15 cellular contexts compared by ENCODE assay signal in the genomic region with DNA sequence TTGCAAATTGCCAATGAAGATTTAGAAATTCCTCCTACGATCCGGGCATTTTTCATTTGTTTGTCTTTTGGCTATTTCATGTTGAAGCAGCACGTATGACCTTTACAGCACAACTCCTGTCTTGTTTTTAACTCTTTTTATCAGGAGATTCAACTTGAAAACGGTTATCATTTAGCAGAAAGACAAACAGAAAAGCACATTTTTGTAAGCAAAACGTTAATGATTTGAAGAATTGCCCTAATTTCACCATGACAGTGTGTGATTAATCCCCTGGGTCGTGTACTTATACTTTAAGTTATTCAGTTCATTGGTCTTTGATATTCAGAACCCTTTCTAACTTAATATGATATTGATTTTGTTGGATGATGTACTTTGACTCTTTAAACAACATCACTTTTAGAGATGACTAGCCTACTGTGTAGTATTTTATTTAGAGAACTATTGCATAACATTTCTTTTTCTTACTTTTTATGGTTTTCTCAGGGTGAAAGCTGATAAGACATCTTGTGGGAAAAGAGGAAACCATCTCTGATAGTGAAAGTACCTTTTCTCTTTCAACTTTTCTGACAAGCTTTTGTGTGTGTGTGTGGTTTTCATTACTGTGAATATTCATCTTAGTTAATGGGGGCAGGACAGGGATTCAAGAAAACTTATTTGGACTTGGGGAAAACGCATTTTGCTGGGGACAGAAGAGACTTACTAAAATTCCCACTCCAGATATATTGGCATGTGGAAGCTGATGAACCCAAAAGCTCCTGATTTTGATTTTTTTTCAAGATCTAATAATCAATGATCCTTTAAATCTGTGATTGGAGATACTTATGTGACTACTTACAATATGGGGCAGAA. TPM values are rescaled to one million over a fixed set of nuclear protein-coding genes. Genes with fewer than 3 reads are reported as not detected.
A peak's percentile ranks its signal among the peaks of the same experiment; 100 is the strongest.
DNase-seq lines count a peak whose midpoint lies in the region; ATAC-seq, FAIRE-seq and TF ChIP-seq lines count a peak whose summit lies in the region.
"Had no signal": no experiment of that assay in that cellular context is flagged by ENCODE, and none has a peak within 500 bp of the region (broad histone marks: within the 10 kb centered on the region; RNA-seq: fewer than 3 reads in every experiment).

No MANE protein-coding gene starts in this region.

- no peaks in the 10 kb centered on the region for H3K9me3 ChIP-seq in A549
- H3K9me3 ChIP-seq: vagina had no signal

- WGBS in A549 (ENCODE audit: missing lambda C conversion rate): 1% methylated on average over 7 of the region's 7 CpGs

- peaks cover 21% of the 10 kb centered on the region for H3K4me1 Mint-ChIP-seq in T-helper 2 cell treated with Interferon-gamma antibody and Interleukin-4, amounts not matched to agents 5 μg/mL and 100 μg/mL, for 36 hours (ENCODE audit: low read depth)

- peaks cover 80% of the 10 kb centered on the region for H3K27me3 Mint-ChIP-seq in T-helper 2 cell treated with Interferon-gamma antibody and Interleukin-4, amounts not matched to agents 5 μg/mL and 100 μg/mL, for 36 hours (ENCODE audit: low read depth)

- TF ChIP-seq EP300 in A549 (IDR thresholded peaks at IDR 0.05): peak; percentile 77 to 90; a peak in 4 of 5 replicates

- no peak overlapping the region for H3K27ac Mint-ChIP-seq in T-helper 2 cell treated with Interferon-gamma antibody and Interleukin-4, amounts not matched to agents 5 μg/mL and 100 μg/mL, for 36 hours
- H3K27ac Mint-ChIP-seq: activated naive CD4-positive, alpha-beta T cell treated with anti-CD3 and anti-CD28 coated beads, Interleukin-2, amount 50 U/mL, for 72 hours had no signal

- ATAC-seq in A549 (peak in 1 of 2 experiments; percentile 64; a peak in 4 of 6 replicates), left colon (peak; percentile 29), HG03571 (IDR thresholded peaks at IDR 0.05; ENCODE audit: unreplicated experiment) (no peak), HG02623 (IDR thresholded peaks at IDR 0.05; ENCODE audit: unreplicated experiment) (no peak)

- peak overlapping the region; percentile 1 for H3K4me3 Mint-ChIP-seq in T-helper 2 cell treated with Interferon-gamma antibody and Interleukin-4, amounts not matched to agents 5 μg/mL and 100 μg/mL, for 36 hours

- POLR2A ChIA-PET in A549 (lab: Yijun Ruan, JAX): interaction anchor here (0.8 kb wide), 1 partner anchor 8 kb away, joined by 4 read pairs; a partner anchor contains a TSS

- no peaks in the 10 kb centered on the region for H3K9me3 Mint-ChIP-seq in T-helper 2 cell treated with Interferon-gamma antibody and Interleukin-4, amounts not matched to agents 5 μg/mL and 100 μg/mL, for 36 hours
- H3K9me3 Mint-ChIP-seq: activated naive CD4-positive, alpha-beta T cell treated with anti-CD3 and anti-CD28 coated beads, Interleukin-2, amount 50 U/mL, for 72 hours had no signal

- peaks cover 71% of the 10 kb centered on the region for H3K4me1 ChIP-seq in A549

- CTCF ChIA-PET in A549 (lab: Yijun Ruan, JAX): interaction anchor here (1.5 to 2.0 kb wide), 2 partner anchors 9 to 29 kb away, joined by 3 to 5 read pairs; a partner anchor contains a TSS

- no peak for TF ChIP-seq POLR2A in A549 (IDR thresholded peaks at IDR 0.05; ENCODE audit: low read length)

- FAIRE-seq in A549 (lab: Jason Lieb, UNC): peak; percentile 98
- FAIRE-seq: islet of Langerhans had no signal

- no peaks in the 10 kb centered on the region for H3K36me3 Mint-ChIP-seq in T-helper 2 cell treated with Interferon-gamma antibody and Interleukin-4, amounts not matched to agents 5 μg/mL and 100 μg/mL, for 36 hours (ENCODE audit: low read depth)
- H3K36me3 Mint-ChIP-seq: activated naive CD4-positive, alpha-beta T cell treated with anti-CD3 and anti-CD28 coated beads, Interleukin-2, amount 50 U/mL, for 72 hours had no signal

- intact Hi-C loops in left colon (cut with DNase I, micrococcal nuclease): no loop called here

- H3K4me3 ChIP-seq in A549: no peak overlapping the region
- H3K4me3 ChIP-seq: dorsolateral prefrontal cortex, vagina had no signal

- peak in 1 of 2 experiments; percentile 35; a peak in 1 of 5 replicates for TF ChIP-seq RAD21 in A549 (conservative IDR thresholded peaks at IDR 0.05 in 1 of 2, IDR thresholded peaks at IDR 0.05 in 1 of 2)

- TF ChIP-seq CTCF in A549 (IDR thresholded peaks at IDR 0.05) (no peak), GM20000 (IDR thresholded peaks at IDR 0.05; ENCODE audit: extremely low read depth, missing control alignments) (no peak)

- peak overlapping the region; percentile 95 for H3K4me2 ChIP-seq in A549

- H3K27ac ChIP-seq in A549: peak overlapping the region; percentile 82 to 94
- H3K27ac ChIP-seq: dorsolateral prefrontal cortex, vagina had no signal

- DNase-seq in A549 (ENCODE audit: low read depth in 1 of 2, low spot score in 1 of 2): peak; percentile 23 to 94
- DNase-seq in GM20000 (ENCODE audit: low spot score): peak; percentile 45
- DNase-seq in T-helper 2 cell treated with Interferon-gamma antibody and Interleukin-4, amounts not matched to agents 5 μg/mL and 100 μg/mL, for 36 hours (ENCODE audit: low spot score): no peak
- DNase-seq in left colon: no peak
- no peak for DNase-seq in cerebellum (ENCODE audit: low spot score)
- DNase-seq in NCI-H2227 treated with DMSO at 0.1 percent for 48 hours (lab: John Stamatoyannopoulos, UW): no peak
- DNase-seq: activated CD4-positive, alpha-beta T cell treated with anti-CD3 and anti-CD28 coated beads, Interleukin-2, amount 50 U/mL, for 1 hour; dorsolateral prefrontal cortex; foreskin melanocyte; NCI-H1930 had no signal

TF ChIP-seq in A549, 52 proteins besides CTCF, POLR2A, EP300 and RAD21 (continues in another document):
- TF ChIP-seq, protein P1, sequence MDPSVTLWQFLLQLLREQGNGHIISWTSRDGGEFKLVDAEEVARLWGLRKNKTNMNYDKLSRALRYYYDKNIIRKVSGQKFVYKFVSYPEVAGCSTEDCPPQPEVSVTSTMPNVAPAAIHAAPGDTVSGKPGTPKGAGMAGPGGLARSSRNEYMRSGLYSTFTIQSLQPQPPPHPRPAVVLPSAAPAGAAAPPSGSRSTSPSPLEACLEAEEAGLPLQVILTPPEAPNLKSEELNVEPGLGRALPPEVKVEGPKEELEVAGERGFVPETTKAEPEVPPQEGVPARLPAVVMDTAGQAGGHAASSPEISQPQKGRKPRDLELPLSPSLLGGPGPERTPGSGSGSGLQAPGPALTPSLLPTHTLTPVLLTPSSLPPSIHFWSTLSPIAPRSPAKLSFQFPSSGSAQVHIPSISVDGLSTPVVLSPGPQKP (IDR thresholded peaks at IDR 0.05; ENCODE audit: low read depth, low read length): no peak
- TF ChIP-seq ZNF302 (CRISPR knock-in tag; IDR thresholded peaks at IDR 0.05): no peak
- no peak for TF ChIP-seq FOXS1 (CRISPR knock-in tag; IDR thresholded peaks at IDR 0.05)
- TF ChIP-seq HOXB5 (CRISPR knock-in tag; IDR thresholded peaks at IDR 0.05): peak; percentile 61; the same call in 1 of the 2 replicates
- no peak for TF ChIP-seq ZSCAN20 (CRISPR knock-in tag; IDR thresholded peaks at IDR 0.05)
- no peak for TF ChIP-seq RFX5 (IDR thresholded peaks at IDR 0.05)
- no peak for TF ChIP-seq CBX2 (IDR thresholded peaks at IDR 0.05; ENCODE audit: borderline replicate concordance, low read depth)
- no peak for TF ChIP-seq POLR2AphosphoS2 (conservative IDR thresholded peaks at IDR 0.05; ENCODE audit: low read length)
- TF ChIP-seq, protein P2, sequence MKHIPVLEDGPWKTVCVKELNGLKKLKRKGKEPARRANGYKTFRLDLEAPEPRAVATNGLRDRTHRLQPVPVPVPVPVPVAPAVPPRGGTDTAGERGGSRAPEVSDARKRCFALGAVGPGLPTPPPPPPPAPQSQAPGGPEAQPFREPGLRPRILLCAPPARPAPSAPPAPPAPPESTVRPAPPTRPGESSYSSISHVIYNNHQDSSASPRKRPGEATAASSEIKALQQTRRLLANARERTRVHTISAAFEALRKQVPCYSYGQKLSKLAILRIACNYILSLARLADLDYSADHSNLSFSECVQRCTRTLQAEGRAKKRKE (CRISPR knock-in tag; IDR thresholded peaks at IDR 0.05; ENCODE audit: low read depth): no peak
- TF ChIP-seq CHD4 (IDR thresholded peaks at IDR 0.05; ENCODE audit: borderline replicate concordance): no peak
- TF ChIP-seq CEBPB (IDR thresholded peaks at IDR 0.05): peak; percentile 90 to 91
- TF ChIP-seq, protein P3, sequence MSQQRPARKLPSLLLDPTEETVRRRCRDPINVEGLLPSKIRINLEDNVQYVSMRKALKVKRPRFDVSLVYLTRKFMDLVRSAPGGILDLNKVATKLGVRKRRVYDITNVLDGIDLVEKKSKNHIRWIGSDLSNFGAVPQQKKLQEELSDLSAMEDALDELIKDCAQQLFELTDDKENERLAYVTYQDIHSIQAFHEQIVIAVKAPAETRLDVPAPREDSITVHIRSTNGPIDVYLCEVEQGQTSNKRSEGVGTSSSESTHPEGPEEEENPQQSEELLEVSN (IDR thresholded peaks at IDR 0.05; ENCODE audit: borderline replicate concordance, low read depth): no peak
- TF ChIP-seq NR3C1 (IDR thresholded peaks at IDR 0.05): no peak
- TF ChIP-seq ZC3H11A (IDR thresholded peaks at IDR 0.05): no peak
- no peak for TF ChIP-seq TP53 (CRISPR knock-in tag; IDR thresholded peaks at IDR 0.05)
- TF ChIP-seq EHF (CRISPR knock-in tag; IDR thresholded peaks at IDR 0.05): no peak
- TF ChIP-seq HDAC2 (IDR thresholded peaks at IDR 0.05): no peak
- TF ChIP-seq ESRRA (IDR thresholded peaks at IDR 0.05; ENCODE audit: borderline replicate concordance, low read length): no peak
- peak; percentile 87 for TF ChIP-seq JUNB (IDR thresholded peaks at IDR 0.05)
- no peak for TF ChIP-seq MAFK (IDR thresholded peaks at IDR 0.05; ENCODE audit: partially characterized antibody)
- TF ChIP-seq SREBF2 (IDR thresholded peaks at IDR 0.05): no peak
- TF ChIP-seq, protein P4, sequence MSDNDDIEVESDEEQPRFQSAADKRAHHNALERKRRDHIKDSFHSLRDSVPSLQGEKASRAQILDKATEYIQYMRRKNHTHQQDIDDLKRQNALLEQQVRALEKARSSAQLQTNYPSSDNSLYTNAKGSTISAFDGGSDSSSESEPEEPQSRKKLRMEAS (IDR thresholded peaks at IDR 0.05): no peak; the same call in none of the 2 replicates

RNA-seq across cellular contexts. Expression of a gene that starts 8.1 kb away (rescaled TPM):
- polyA plus RNA-seq in A549 (2011; rRNA removed) (25.2 and 28.1 TPM in 2 replicates), A549 (2017; fragmentation: RNase III; extraction: RNeasy Plus Mini Kit Qiagen cat#74134 plus additional on column Dnase treatment) (16.0 to 18.4 TPM (median 18.1 TPM) in 3 replicates)
- 10.8 and 11.3 TPM in 2 replicates for polyA plus RNA-seq in A549 (2012; cell fraction: cytosol; rRNA removed)
- polyA plus RNA-seq in A549 (2012; cell fraction: nucleus; rRNA removed): 17.5 and 24.0 TPM in 2 replicates
- 10.9 and 12.0 TPM in 2 replicates for polyA minus RNA-seq in A549 (2011; rRNA and poly(A)+ RNA removed)
- total RNA-seq in left colon (1 to 10 TPM; 2.5 to 4.8 TPM), cerebellum (2.1 TPM)

Comparison
In these comparisons a context has a peak if more than half of its experiments do, and no peak if none do; other contexts are left out.
1. DNase-seq: peak in A549 (2 of 2) and GM20000 (single experiment); none in T-helper 2 cell treated with Interferon-gamma antibody and Interleukin-4, amounts not matched to agents 5 μg/mL and 100 μg/mL, for 36 hours (single experiment), left colon (0 of 2), cerebellum (single experiment) and NCI-H2227 treated with DMSO at 0.1 percent for 48 hours (single experiment).